ENCODE assay signal across 1 cellular context in the genomic region with DNA sequence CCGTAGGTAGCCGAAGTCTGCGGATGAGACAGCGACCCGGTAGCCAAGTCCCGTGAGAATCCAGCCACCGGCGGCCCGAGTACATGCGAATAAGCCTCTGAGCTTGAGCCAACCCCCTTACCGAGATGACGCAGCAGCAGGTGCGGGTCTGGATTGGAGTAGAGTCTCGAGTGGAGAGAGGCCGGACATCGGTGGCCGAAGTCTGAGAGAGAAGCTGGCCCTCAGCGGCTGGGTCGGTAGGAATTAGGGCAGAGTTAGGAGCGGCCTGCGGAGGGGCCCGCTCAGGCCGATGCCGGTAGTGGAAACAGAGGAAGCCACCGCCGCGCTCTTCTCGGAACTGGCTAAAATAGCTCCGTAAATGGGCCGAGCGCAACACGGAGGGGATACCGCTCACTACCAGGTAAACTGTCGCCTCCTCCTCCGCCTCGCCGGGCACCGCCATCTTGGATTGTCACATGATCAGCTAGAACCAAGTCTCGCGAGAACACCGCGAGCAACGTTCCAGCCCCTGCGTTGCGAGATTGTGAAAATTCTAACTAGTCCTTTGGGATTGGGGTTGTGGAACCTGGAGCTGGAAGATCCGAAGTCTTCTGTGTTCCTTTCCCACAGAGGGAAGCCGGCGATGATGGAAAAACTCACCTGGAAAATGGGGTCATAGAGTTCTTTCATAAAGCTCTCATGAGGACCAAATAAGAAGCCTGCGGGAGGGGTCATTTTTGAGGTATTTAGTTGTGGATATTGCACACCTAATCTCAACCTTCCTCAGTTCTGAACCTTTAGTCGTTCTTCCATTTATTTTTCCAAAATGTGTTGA.
TF ChIP-seq lines count a peak whose summit lies in the region.

A gene with protein sequence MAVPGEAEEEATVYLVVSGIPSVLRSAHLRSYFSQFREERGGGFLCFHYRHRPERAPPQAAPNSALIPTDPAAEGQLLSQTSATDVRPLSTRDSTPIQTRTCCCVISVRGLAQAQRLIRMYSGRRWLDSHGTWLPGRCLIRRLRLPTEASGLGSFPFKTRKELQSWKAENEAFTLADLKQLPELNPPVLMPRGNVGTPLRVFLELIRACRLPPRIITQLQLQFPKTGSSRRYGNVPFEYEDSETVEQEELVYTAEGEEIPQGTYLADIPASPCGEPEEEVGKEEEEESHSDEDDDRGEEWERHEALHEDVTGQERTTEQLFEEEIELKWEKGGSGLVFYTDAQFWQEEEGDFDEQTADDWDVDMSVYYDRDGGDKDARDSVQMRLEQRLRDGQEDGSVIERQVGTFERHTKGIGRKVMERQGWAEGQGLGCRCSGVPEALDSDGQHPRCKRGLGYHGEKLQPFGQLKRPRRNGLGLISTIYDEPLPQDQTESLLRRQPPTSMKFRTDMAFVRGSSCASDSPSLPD (minus strand): TSS at position 467 of the 814 bp plus-strand sequence. CDS start 25 bp downstream, at position 442.

TF ChIP-seq in GM12878, 131 proteins besides CTCF, POLR2A, EP300 and RAD21 (continued from another document and continues in another):
- TF ChIP-seq, protein P1, sequence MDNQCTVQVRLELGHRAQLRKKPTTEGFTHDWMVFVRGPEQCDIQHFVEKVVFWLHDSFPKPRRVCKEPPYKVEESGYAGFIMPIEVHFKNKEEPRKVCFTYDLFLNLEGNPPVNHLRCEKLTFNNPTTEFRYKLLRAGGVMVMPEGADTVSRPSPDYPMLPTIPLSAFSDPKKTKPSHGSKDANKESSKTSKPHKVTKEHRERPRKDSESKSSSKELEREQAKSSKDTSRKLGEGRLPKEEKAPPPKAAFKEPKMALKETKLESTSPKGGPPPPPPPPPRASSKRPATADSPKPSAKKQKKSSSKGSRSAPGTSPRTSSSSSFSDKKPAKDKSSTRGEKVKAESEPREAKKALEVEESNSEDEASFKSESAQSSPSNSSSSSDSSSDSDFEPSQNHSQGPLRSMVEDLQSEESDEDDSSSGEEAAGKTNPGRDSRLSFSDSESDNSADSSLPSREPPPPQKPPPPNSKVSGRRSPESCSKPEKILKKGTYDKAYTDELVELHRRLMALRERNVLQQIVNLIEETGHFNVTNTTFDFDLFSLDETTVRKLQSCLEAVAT (IDR thresholded peaks at IDR 0.05) = peak; percentile 99
- TF ChIP-seq JUNB (IDR thresholded peaks at IDR 0.05) (no peak), ZNF24 (IDR thresholded peaks at IDR 0.05) (no peak), IRF4 (IDR thresholded peaks at IDR 0.05; ENCODE audit: low read depth, low read length) (no peak), HDAC2 (IDR thresholded peaks at IDR 0.05) (peak; percentile 89; the same call in 1 of the 2 replicates), BHLHE40 (IDR thresholded peaks at IDR 0.05; ENCODE audit: borderline replicate concordance in 1 of 2, low read depth in 2 of 2, low read length in 1 of 2) (0 out of 4 replicates have a peak, but pooled peaks of 1 of the 2 experiments have one; percentile 26), RAD51 (IDR thresholded peaks at IDR 0.05) (peak; percentile 94), HCFC1 (IDR thresholded peaks at IDR 0.05; ENCODE audit: low read length) (peak; percentile 78), MEF2B (IDR thresholded peaks at IDR 0.05; ENCODE audit: partially characterized antibody, poor library complexity, severe bottlenecking) (peak; percentile 68), RCOR1 (conservative IDR thresholded peaks at IDR 0.05; ENCODE audit: low read depth, low read length) (peak; percentile 89), ZNF622 (IDR thresholded peaks at IDR 0.05) (no peak), ZNF274 (IDR thresholded peaks at IDR 0.05; ENCODE audit: insufficient read depth, insufficient read length) (no peak), PAX8 (IDR thresholded peaks at IDR 0.05) (no peak), LARP7 (IDR thresholded peaks at IDR 0.05) (peak; percentile 63; the same call in 1 of the 2 replicates), BMI1 (IDR thresholded peaks at IDR 0.05; ENCODE audit: borderline replicate concordance) (peak; percentile 19; the same call in 1 of the 2 replicates), MEF2A (IDR thresholded peaks at IDR 0.05; ENCODE audit: insufficient read depth, low read depth, low read length) (0 out of 2 replicates have a peak, but pooled peaks have one; percentile 48), ESRRA (IDR thresholded peaks at IDR 0.05; ENCODE audit: low read length) (no peak), ZNF207 (IDR thresholded peaks at IDR 0.05; ENCODE audit: borderline replicate concordance) (peak; percentile 76), NR2C1 (IDR thresholded peaks at IDR 0.05) (peak; percentile 10; the same call in 1 of the 2 replicates), NFIC (IDR thresholded peaks at IDR 0.05; ENCODE audit: low read depth, low read length) (peak; percentile 69; the same call in 1 of the 2 replicates), TCF3 (IDR thresholded peaks at IDR 0.05; ENCODE audit: borderline replicate concordance, insufficient read depth, low read depth, low read length) (no peak)
- TF ChIP-seq, protein P2, sequence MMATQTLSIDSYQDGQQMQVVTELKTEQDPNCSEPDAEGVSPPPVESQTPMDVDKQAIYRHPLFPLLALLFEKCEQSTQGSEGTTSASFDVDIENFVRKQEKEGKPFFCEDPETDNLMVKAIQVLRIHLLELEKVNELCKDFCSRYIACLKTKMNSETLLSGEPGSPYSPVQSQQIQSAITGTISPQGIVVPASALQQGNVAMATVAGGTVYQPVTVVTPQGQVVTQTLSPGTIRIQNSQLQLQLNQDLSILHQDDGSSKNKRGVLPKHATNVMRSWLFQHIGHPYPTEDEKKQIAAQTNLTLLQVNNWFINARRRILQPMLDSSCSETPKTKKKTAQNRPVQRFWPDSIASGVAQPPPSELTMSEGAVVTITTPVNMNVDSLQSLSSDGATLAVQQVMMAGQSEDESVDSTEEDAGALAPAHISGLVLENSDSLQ (IDR thresholded peaks at IDR 0.05) = peak; percentile 53; the same call in 1 of the 2 replicates
- TF ChIP-seq, protein P3, sequence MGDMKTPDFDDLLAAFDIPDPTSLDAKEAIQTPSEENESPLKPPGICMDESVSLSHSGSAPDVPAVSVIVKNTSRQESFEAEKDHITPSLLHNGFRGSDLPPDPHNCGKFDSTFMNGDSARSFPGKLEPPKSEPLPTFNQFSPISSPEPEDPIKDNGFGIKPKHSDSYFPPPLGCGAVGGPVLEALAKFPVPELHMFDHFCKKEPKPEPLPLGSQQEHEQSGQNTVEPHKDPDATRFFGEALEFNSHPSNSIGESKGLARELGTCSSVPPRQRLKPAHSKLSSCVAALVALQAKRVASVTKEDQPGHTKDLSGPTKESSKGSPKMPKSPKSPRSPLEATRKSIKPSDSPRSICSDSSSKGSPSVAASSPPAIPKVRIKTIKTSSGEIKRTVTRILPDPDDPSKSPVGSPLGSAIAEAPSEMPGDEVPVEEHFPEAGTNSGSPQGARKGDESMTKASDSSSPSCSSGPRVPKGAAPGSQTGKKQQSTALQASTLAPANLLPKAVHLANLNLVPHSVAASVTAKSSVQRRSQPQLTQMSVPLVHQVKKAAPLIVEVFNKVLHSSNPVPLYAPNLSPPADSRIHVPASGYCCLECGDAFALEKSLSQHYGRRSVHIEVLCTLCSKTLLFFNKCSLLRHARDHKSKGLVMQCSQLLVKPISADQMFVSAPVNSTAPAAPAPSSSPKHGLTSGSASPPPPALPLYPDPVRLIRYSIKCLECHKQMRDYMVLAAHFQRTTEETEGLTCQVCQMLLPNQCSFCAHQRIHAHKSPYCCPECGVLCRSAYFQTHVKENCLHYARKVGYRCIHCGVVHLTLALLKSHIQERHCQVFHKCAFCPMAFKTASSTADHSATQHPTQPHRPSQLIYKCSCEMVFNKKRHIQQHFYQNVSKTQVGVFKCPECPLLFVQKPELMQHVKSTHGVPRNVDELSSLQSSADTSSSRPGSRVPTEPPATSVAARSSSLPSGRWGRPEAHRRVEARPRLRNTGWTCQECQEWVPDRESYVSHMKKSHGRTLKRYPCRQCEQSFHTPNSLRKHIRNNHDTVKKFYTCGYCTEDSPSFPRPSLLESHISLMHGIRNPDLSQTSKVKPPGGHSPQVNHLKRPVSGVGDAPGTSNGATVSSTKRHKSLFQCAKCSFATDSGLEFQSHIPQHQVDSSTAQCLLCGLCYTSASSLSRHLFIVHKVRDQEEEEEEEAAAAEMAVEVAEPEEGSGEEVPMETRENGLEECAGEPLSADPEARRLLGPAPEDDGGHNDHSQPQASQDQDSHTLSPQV (IDR thresholded peaks at IDR 0.05) = no peak
- TF ChIP-seq, protein P4, sequence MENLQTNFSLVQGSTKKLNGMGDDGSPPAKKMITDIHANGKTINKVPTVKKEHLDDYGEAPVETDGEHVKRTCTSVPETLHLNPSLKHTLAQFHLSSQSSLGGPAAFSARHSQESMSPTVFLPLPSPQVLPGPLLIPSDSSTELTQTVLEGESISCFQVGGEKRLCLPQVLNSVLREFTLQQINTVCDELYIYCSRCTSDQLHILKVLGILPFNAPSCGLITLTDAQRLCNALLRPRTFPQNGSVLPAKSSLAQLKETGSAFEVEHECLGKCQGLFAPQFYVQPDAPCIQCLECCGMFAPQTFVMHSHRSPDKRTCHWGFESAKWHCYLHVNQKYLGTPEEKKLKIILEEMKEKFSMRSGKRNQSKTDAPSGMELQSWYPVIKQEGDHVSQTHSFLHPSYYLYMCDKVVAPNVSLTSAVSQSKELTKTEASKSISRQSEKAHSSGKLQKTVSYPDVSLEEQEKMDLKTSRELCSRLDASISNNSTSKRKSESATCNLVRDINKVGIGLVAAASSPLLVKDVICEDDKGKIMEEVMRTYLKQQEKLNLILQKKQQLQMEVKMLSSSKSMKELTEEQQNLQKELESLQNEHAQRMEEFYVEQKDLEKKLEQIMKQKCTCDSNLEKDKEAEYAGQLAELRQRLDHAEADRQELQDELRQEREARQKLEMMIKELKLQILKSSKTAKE (IDR thresholded peaks at IDR 0.05; ENCODE audit: low read depth, poor library complexity, severe bottlenecking) = peak; percentile 41
- TF ChIP-seq, protein P5, sequence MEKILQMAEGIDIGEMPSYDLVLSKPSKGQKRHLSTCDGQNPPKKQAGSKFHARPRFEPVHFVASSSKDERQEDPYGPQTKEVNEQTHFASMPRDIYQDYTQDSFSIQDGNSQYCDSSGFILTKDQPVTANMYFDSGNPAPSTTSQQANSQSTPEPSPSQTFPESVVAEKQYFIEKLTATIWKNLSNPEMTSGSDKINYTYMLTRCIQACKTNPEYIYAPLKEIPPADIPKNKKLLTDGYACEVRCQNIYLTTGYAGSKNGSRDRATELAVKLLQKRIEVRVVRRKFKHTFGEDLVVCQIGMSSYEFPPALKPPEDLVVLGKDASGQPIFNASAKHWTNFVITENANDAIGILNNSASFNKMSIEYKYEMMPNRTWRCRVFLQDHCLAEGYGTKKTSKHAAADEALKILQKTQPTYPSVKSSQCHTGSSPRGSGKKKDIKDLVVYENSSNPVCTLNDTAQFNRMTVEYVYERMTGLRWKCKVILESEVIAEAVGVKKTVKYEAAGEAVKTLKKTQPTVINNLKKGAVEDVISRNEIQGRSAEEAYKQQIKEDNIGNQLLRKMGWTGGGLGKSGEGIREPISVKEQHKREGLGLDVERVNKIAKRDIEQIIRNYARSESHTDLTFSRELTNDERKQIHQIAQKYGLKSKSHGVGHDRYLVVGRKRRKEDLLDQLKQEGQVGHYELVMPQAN (conservative IDR thresholded peaks at IDR 0.05) = peak; percentile 98
- TF ChIP-seq, protein P6, sequence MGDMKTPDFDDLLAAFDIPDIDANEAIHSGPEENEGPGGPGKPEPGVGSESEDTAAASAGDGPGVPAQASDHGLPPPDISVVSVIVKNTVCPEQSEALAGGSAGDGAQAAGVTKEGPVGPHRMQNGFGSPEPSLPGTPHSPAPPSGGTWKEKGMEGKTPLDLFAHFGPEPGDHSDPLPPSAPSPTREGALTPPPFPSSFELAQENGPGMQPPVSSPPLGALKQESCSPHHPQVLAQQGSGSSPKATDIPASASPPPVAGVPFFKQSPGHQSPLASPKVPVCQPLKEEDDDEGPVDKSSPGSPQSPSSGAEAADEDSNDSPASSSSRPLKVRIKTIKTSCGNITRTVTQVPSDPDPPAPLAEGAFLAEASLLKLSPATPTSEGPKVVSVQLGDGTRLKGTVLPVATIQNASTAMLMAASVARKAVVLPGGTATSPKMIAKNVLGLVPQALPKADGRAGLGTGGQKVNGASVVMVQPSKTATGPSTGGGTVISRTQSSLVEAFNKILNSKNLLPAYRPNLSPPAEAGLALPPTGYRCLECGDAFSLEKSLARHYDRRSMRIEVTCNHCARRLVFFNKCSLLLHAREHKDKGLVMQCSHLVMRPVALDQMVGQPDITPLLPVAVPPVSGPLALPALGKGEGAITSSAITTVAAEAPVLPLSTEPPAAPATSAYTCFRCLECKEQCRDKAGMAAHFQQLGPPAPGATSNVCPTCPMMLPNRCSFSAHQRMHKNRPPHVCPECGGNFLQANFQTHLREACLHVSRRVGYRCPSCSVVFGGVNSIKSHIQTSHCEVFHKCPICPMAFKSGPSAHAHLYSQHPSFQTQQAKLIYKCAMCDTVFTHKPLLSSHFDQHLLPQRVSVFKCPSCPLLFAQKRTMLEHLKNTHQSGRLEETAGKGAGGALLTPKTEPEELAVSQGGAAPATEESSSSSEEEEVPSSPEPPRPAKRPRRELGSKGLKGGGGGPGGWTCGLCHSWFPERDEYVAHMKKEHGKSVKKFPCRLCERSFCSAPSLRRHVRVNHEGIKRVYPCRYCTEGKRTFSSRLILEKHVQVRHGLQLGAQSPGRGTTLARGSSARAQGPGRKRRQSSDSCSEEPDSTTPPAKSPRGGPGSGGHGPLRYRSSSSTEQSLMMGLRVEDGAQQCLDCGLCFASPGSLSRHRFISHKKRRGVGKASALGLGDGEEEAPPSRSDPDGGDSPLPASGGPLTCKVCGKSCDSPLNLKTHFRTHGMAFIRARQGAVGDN (IDR thresholded peaks at IDR 0.05) = peak; percentile 59; the same call in 1 of the 2 replicates
- TF ChIP-seq, protein P7, sequence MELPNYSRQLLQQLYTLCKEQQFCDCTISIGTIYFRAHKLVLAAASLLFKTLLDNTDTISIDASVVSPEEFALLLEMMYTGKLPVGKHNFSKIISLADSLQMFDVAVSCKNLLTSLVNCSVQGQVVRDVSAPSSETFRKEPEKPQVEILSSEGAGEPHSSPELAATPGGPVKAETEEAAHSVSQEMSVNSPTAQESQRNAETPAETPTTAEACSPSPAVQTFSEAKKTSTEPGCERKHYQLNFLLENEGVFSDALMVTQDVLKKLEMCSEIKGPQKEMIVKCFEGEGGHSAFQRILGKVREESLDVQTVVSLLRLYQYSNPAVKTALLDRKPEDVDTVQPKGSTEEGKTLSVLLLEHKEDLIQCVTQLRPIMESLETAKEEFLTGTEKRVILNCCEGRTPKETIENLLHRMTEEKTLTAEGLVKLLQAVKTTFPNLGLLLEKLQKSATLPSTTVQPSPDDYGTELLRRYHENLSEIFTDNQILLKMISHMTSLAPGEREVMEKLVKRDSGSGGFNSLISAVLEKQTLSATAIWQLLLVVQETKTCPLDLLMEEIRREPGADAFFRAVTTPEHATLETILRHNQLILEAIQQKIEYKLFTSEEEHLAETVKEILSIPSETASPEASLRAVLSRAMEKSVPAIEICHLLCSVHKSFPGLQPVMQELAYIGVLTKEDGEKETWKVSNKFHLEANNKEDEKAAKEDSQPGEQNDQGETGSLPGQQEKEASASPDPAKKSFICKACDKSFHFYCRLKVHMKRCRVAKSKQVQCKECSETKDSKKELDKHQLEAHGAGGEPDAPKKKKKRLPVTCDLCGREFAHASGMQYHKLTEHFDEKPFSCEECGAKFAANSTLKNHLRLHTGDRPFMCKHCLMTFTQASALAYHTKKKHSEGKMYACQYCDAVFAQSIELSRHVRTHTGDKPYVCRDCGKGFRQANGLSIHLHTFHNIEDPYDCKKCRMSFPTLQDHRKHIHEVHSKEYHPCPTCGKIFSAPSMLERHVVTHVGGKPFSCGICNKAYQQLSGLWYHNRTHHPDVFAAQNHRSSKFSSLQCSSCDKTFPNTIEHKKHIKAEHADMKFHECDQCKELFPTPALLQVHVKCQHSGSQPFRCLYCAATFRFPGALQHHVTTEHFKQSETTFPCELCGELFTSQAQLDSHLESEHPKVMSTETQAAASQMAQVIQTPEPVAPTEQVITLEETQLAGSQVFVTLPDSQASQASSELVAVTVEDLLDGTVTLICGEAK (IDR thresholded peaks at IDR 0.05; ENCODE audit: borderline replicate concordance) = peak; percentile 73
